ENCODE assay signal across 20 cellular contexts in the genomic region with DNA sequence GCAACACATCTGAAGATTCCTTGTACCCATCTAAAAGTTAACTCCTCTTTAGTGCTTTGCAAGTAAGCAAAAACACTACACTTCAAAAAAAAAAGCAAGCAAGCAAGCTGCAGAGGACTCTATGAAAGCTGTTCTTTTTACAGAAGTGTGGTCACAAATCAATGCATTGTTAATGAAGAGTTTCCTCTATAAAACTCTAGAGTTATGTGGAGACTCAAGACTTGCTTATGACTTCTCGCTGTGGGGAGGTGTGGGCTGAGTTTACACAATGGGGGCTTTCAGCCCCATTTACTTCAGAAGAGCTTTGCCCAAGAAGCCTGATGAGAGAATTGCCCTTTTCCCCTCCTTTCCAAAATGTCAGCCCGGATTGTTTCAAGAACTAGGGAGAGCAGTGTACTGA.
"Had no signal": no experiment of that assay in that cellular context is flagged by ENCODE, and none has a peak within 500 bp of the region (broad histone marks: within the 10 kb centered on the region; RNA-seq: fewer than 3 reads in every experiment).

No MANE protein-coding gene starts in this region.

- H3K4me2 ChIP-seq: SK-N-SH had no signal

- ATAC-seq: HepG2 had no signal

- H3K36me3 ChIP-seq: MG63, SJSA1 had no signal

- H3K4me1 ChIP-seq: SJSA1 had no signal

- H3K9me3 ChIP-seq: MG63, SJSA1, SK-N-SH had no signal

- H3K27ac ChIP-seq: SJSA1 had no signal

- H3K4me3 ChIP-seq: MG63, SJSA1 had no signal

- FAIRE-seq: HepG2, RCC 7860 had no signal

- DNase-seq: IMR-90, Karpas-422, KG1, MG63, NCI-H1092 treated with DMSO at 0.1 percent for 48 hours, NCI-H1436, NCI-H187, NCI-H2029, NCI-H2081 treated with DMSO at 0.1 percent for 48 hours, NCI-H2227 treated with DMSO at 0.1 percent for 48 hours, NCI-H524 treated with DMSO at 0.1 percent for 48 hours, NCI-H69, NCI-H774, Right ventricle myocardium superior, RPMI8226, SIG-M5, SK-N-SH had no signal

- H3K9ac ChIP-seq: SK-N-SH had no signal
